In the genomic region with DNA sequence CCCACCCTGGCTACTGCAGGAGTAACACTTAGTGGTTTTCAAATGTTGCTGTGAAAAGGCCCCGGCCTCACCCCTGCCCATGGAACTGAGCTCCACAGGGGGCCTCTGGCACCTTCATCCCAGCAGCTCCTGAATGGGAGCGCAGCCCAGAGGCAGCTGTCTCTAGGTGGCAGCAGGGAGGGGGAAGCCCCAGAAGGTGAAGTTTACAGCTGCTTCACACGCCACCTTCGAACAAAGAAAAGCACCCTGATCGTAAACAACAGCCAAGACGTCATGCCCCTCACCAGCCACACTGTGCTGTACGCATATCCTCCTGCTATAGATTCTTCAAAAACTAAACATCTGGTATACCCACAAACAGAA, we compare ENCODE assay signal across 9 cellular contexts.
DNase-seq lines count a peak whose midpoint lies in the region; ATAC-seq and TF ChIP-seq lines count a peak whose summit lies in the region.
"Had no signal": no experiment of that assay in that cellular context is flagged by ENCODE, and none has a peak within 500 bp of the region (broad histone marks: within the 10 kb centered on the region; RNA-seq: fewer than 3 reads in every experiment).

No MANE protein-coding gene starts in this region.

- intact Hi-C loops in prostate gland (cut with DNase I) = no loop called here

- TF ChIP-seq POLR2A in prostate gland (IDR thresholded peaks at IDR 0.05) = no peak

- no peak overlapping the region for H2BK120ac ChIP-seq in mesenchymal stem cell (ENCODE audit: low read depth, low read length)

- H3K9ac ChIP-seq in mesenchymal stem cell (ENCODE audit: low read length) = no peak overlapping the region

- TF ChIP-seq CTCF in GM06990 (IDR thresholded peaks at IDR 0.05; ENCODE audit: insufficient read depth, low read length, poor library complexity, severe bottlenecking) = peak; percentile 48
- no peak for TF ChIP-seq CTCF in prostate gland (IDR thresholded peaks at IDR 0.05)

- H3K4me3 ChIP-seq in GM06990 (replicated peaks; ENCODE audit: low read depth, low read length) (no peak overlapping the region), mesenchymal stem cell (ENCODE audit: insufficient read depth in 1 of 2, low read depth in 1 of 2, low read length in 2 of 2) (no peak overlapping the region), prostate gland (no peak overlapping the region)
- H3K4me3 ChIP-seq: tibial nerve had no signal

- no peak overlapping the region for H4K91ac ChIP-seq in mesenchymal stem cell (ENCODE audit: low read length)

- H2AK5ac ChIP-seq in mesenchymal stem cell (ENCODE audit: low read length, severe bottlenecking) = no peak overlapping the region

- DNase-seq in GM06990 (ENCODE audit: extremely low read depth, insufficient read length) = no peak
- DNase-seq in NCI-H1436 (lab: John Stamatoyannopoulos, UW) = peak; percentile 60
- DNase-seq in SHP77 treated with DMSO at 0.1 percent for 48 hours (lab: John Stamatoyannopoulos, UW) = peak; percentile 55
- peak; percentile 10 for DNase-seq in mesenchymal stem cell
- no peak for DNase-seq in amniotic stem cell (lab: John Stamatoyannopoulos, UW)
- no peak for DNase-seq in activated CD8-positive, alpha-beta memory T cell treated with anti-CD3 and anti-CD28 coated beads, Interleukin-2, amount 50 U/mL, for 4 hours
- DNase-seq in prostate gland (ENCODE audit: low spot score) = no peak

- no peaks in the 10 kb centered on the region for H3K79me1 ChIP-seq in mesenchymal stem cell (replicated peaks; ENCODE audit: low read length, poor library complexity, severe bottlenecking)

- H3K14ac ChIP-seq in mesenchymal stem cell (ENCODE audit: low read length in 2 of 2) = no peak overlapping the region

- H3K4me2 ChIP-seq in mesenchymal stem cell (ENCODE audit: low read length, poor library complexity, severe bottlenecking) = no peak overlapping the region

- H3K9me3 ChIP-seq in mesenchymal stem cell (ENCODE audit: control insufficient read depth, low read length) (no peaks in the 10 kb centered on the region), prostate gland (no peaks in the 10 kb centered on the region)
- H3K9me3 ChIP-seq: tibial nerve had no signal

- no peaks in the 10 kb centered on the region; the same call in 1 of the 2 replicates for H3K27me3 ChIP-seq in GM06990 (replicated peaks; ENCODE audit: control insufficient read depth, insufficient read depth, low read length)
- peaks cover 1 to 6% of the 10 kb centered on the region in 2 experiments for H3K27me3 ChIP-seq in mesenchymal stem cell (ENCODE audit: control insufficient read depth in 1 of 2, insufficient read depth in 1 of 2, low read length in 2 of 2)
- no peaks in the 10 kb centered on the region for H3K27me3 ChIP-seq in prostate gland (replicated peaks; ENCODE audit: insufficient read depth)
- H3K27me3 ChIP-seq: tibial nerve had no signal

- H3K36me3 ChIP-seq in GM06990 (ENCODE audit: control insufficient read depth, insufficient read depth, low read length) (no peaks in the 10 kb centered on the region), mesenchymal stem cell (ENCODE audit: control insufficient read depth in 1 of 2, insufficient read depth in 2 of 2, low read depth in 1 of 2, low read length in 2 of 2) (peaks cover 0 to 11% of the 10 kb centered on the region in 2 experiments), prostate gland (no peaks in the 10 kb centered on the region)
- H3K36me3 ChIP-seq: tibial nerve had no signal

- 65% methylated on average over 7 of the region's 7 CpGs for WGBS in mesenchymal stem cell
- WGBS in prostate gland = 70% methylated on average over 7 of the region's 7 CpGs

- H2BK5ac ChIP-seq in mesenchymal stem cell (ENCODE audit: low read depth, low read length, poor library complexity, severe bottlenecking) = no peak overlapping the region

- ATAC-seq in HG03159 (IDR thresholded peaks at IDR 0.05; ENCODE audit: unreplicated experiment) = no peak

- H3K18ac ChIP-seq in mesenchymal stem cell (ENCODE audit: low read depth in 1 of 2, low read length in 2 of 2) = no peak overlapping the region

- H2BK15ac ChIP-seq in mesenchymal stem cell (ENCODE audit: low read depth, poor library complexity, severe bottlenecking) = no peak overlapping the region

- no peak overlapping the region for H2BK12ac ChIP-seq in mesenchymal stem cell (ENCODE audit: low read length in 2 of 2)

- no peak overlapping the region for H2AFZ ChIP-seq in mesenchymal stem cell (ENCODE audit: low read depth, low read length)

- H3K4me1 ChIP-seq in mesenchymal stem cell (ENCODE audit: control insufficient read depth, insufficient read depth, low read depth, low read length) (peaks cover 7% of the 10 kb centered on the region), prostate gland (replicated peaks) (no peaks in the 10 kb centered on the region)
- H3K4me1 ChIP-seq: tibial nerve had no signal

- no peak overlapping the region for H3K23ac ChIP-seq in mesenchymal stem cell (ENCODE audit: low read length in 2 of 2)

- H3K27ac ChIP-seq in mesenchymal stem cell (ENCODE audit: low read length, poor library complexity, severe bottlenecking) = no peak overlapping the region
- H3K27ac ChIP-seq in prostate gland = no peak overlapping the region
- H3K27ac ChIP-seq: tibial nerve had no signal

- no peak overlapping the region for H4K8ac ChIP-seq in mesenchymal stem cell (ENCODE audit: low read length)

- no peak overlapping the region for H3K4ac ChIP-seq in mesenchymal stem cell (ENCODE audit: low read depth in 1 of 2, low read length in 2 of 2)

Comparison
In these comparisons a context has a peak if more than half of its experiments do, and no peak if none do; other contexts are left out.
1. DNase-seq: peak in NCI-H1436 (single experiment), SHP77 treated with DMSO at 0.1 percent for 48 hours (single experiment) and mesenchymal stem cell (single experiment); none in GM06990 (single experiment), amniotic stem cell (single experiment), activated CD8-positive, alpha-beta memory T cell treated with anti-CD3 and anti-CD28 coated beads, Interleukin-2, amount 50 U/mL, for 4 hours (single experiment) and prostate gland (single experiment).